In genomic region chr9:87829756-87830155, GRCh38 we compare ENCODE assay signal across 19 cellular contexts. TPM values are rescaled to one million over a fixed set of nuclear protein-coding genes. Genes with fewer than 3 reads are reported as not detected.
DNase-seq lines count a peak whose midpoint lies in the region; ATAC-seq, FAIRE-seq and TF ChIP-seq lines count a peak whose summit lies in the region.
"Had no signal": no experiment of that assay in that cellular context is flagged by ENCODE, and none has a peak within 500 bp of the region (broad histone marks: within the 10 kb centered on the region; RNA-seq: fewer than 3 reads in every experiment).

No MANE protein-coding gene starts in this region.

- no peak for TF ChIP-seq POLR2A in prostate gland (IDR thresholded peaks at IDR 0.05)

- no peak for TF ChIP-seq CTCF in astrocyte of the cerebellum (IDR thresholded peaks at IDR 0.05; ENCODE audit: low read depth, low read length, missing control alignments)
- no peak for TF ChIP-seq CTCF in fibroblast of pulmonary artery (IDR thresholded peaks at IDR 0.05; ENCODE audit: low read length, missing control alignments)
- no peak for TF ChIP-seq CTCF in prostate gland (IDR thresholded peaks at IDR 0.05)

- ATAC-seq in Right ventricle myocardium inferior: no peak

- DNase-seq in astrocyte of the cerebellum (ENCODE audit: low read depth) (peak; percentile 81), fibroblast of pulmonary artery (ENCODE audit: low read depth) (peak; percentile 4), Right ventricle myocardium inferior (ENCODE audit: missing footprints) (no peak), RCC 7860 (ENCODE audit: low spot score) (no peak), HuH-7.5 (ENCODE audit: low spot score) (no peak), prostate gland (ENCODE audit: low spot score) (no peak)
- DNase-seq: BE2C; CD4-positive, alpha-beta memory T cell; DMS79; EL had no signal

- peaks cover 11% of the 10 kb centered on the region for H3K4me1 ChIP-seq in HUES48 (ENCODE audit: control insufficient read depth, insufficient read depth, low read length)
- no peaks in the 10 kb centered on the region for H3K4me1 ChIP-seq in prostate gland (replicated peaks)
- H3K4me1 ChIP-seq: BE2C, HAP-1 had no signal

- intact Hi-C loops in Right ventricle myocardium inferior (cut with DNase I) (no loop called here), prostate gland (cut with DNase I) (no loop called here)

- peak overlapping the region; percentile 61 for H3K27ac ChIP-seq in HUES48 (ENCODE audit: low read depth, low read length)
- H3K27ac ChIP-seq in prostate gland: no peak overlapping the region
- H3K27ac ChIP-seq: C4-2B had no signal

- in situ Hi-C loops in astrocyte of the cerebellum (cut with HindIII; ENCODE audit: low sequenced_read_pairs): no loop called here

- no peak overlapping the region for H3K9ac ChIP-seq in HUES48 (ENCODE audit: low read depth, low read length)

- H3K36me3 ChIP-seq in HUES48 (ENCODE audit: control insufficient read depth, insufficient read depth, low read length) (no peaks in the 10 kb centered on the region), prostate gland (no peaks in the 10 kb centered on the region)
- H3K36me3 ChIP-seq: BE2C, HAP-1 had no signal

- H3K4me3 ChIP-seq in HUES48 (ENCODE audit: low read depth, low read length) (no peak overlapping the region), astrocyte of the cerebellum (ENCODE audit: low read depth, low read length) (no peak overlapping the region), fibroblast of pulmonary artery (replicated peaks; ENCODE audit: low read depth, low read length) (no peak overlapping the region), prostate gland (no peak overlapping the region)
- H3K4me3 ChIP-seq: HAP-1 had no signal

- FAIRE-seq in RCC 7860 (lab: Jason Lieb, UNC): no peak
- FAIRE-seq: A204.1, G401.6, GM12891, GM19239, H1, HTR-8/SVneo had no signal

- no peaks in the 10 kb centered on the region for H3K9me3 ChIP-seq in HUES48 (ENCODE audit: control insufficient read depth, insufficient read depth, low read length)
- no peaks in the 10 kb centered on the region for H3K9me3 ChIP-seq in prostate gland
- H3K9me3 ChIP-seq: BE2C, HAP-1 had no signal

- 25% methylated on average over 1 of the region's 1 CpG for WGBS in prostate gland

- H3K27me3 ChIP-seq in HUES48 (ENCODE audit: control insufficient read depth, insufficient read depth, low read length): no peaks in the 10 kb centered on the region
- H3K27me3 ChIP-seq in prostate gland (replicated peaks; ENCODE audit: insufficient read depth): no peaks in the 10 kb centered on the region
- H3K27me3 ChIP-seq: BE2C had no signal

RNA-seq across cellular contexts. Expression of gene SPATA31E1, which starts 52.9 kb away (rescaled TPM):
- total RNA-seq in Right ventricle myocardium inferior (not detected), prostate gland (under 1 TPM in 1 of 2 donors, not detected in 1; 0.68 TPM)
- total RNA-seq: CD4-positive, alpha-beta memory T cell had no signal

Comparison
In these comparisons a context has a peak if more than half of its experiments do, and no peak if none do; other contexts are left out.
1. DNase-seq: peak in astrocyte of the cerebellum (single experiment) and fibroblast of pulmonary artery (single experiment); none in Right ventricle myocardium inferior (single experiment), RCC 7860 (single experiment), HuH-7.5 (single experiment) and prostate gland (single experiment).